In the genomic region with DNA sequence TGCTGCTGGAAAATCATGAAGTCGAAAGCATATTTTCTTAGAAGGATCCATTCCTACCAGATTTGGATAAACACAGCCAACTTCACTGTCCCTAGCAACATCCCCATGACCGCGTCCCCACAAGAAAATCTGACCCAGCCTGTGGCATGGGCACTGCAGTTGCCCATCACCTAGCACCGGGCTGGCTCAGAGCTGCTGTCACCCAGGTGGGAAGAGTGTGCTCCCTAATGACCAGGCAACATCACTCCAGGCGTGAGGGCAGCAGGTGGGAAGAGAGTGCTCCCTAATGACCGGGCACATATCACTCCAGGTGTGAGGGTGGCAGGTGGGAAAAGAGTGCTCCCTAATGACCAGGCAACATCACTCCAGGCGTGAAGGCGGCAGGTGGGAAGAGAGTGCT, we compare ENCODE assay signal across 2 cellular contexts.
TF ChIP-seq lines count a peak whose summit lies in the region.

No MANE protein-coding gene starts in this region.

TF ChIP-seq in WTC11, 78 proteins besides CTCF, POLR2A, EP300 and RAD21:
- TF ChIP-seq, protein P1, sequence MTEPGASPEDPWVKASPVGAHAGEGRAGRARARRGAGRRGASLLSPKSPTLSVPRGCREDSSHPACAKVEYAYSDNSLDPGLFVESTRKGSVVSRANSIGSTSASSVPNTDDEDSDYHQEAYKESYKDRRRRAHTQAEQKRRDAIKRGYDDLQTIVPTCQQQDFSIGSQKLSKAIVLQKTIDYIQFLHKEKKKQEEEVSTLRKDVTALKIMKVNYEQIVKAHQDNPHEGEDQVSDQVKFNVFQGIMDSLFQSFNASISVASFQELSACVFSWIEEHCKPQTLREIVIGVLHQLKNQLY (CRISPR knock-in tag; IDR thresholded peaks at IDR 0.05): no peak
- 0 out of 2 replicates have a peak, but pooled peaks have one; percentile 21 for TF ChIP-seq ZNF263 (CRISPR knock-in tag; IDR thresholded peaks at IDR 0.05; ENCODE audit: low read depth)
TF ChIP-seq in WTC11: peak in this region for 1.

TF ChIP-seq in H1, 55 proteins besides CTCF, POLR2A, EP300 and RAD21:
- TF ChIP-seq, protein P2, sequence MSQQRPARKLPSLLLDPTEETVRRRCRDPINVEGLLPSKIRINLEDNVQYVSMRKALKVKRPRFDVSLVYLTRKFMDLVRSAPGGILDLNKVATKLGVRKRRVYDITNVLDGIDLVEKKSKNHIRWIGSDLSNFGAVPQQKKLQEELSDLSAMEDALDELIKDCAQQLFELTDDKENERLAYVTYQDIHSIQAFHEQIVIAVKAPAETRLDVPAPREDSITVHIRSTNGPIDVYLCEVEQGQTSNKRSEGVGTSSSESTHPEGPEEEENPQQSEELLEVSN (IDR thresholded peaks at IDR 0.05): no peak
- TF ChIP-seq HDAC2 (IDR thresholded peaks at IDR 0.05; ENCODE audit: borderline replicate concordance in 1 of 2, low read depth in 2 of 2, low read length in 2 of 2) (no peak), SP4 (IDR thresholded peaks at IDR 0.05; ENCODE audit: low read length) (no peak)
